20 cellular contexts compared by ENCODE assay signal in genomic region chr20:25082498-25082873, GRCh38. TPM values are rescaled to one million over a fixed set of nuclear protein-coding genes. Genes with fewer than 3 reads are reported as not detected.
DNase-seq lines count a peak whose midpoint lies in the region; ATAC-seq and TF ChIP-seq lines count a peak whose summit lies in the region.
"Had no signal": no experiment of that assay in that cellular context is flagged by ENCODE, and none has a peak within 500 bp of the region (broad histone marks: within the 10 kb centered on the region; RNA-seq: fewer than 3 reads in every experiment).

No MANE protein-coding gene starts in this region.

- H3K4me1 ChIP-seq in Karpas-422 (ENCODE audit: low read length) (peaks cover 10% of the 10 kb centered on the region), ascending aorta (peaks cover 6 to 16% of the 10 kb centered on the region in 2 donors)
- peaks cover 21% of the 10 kb centered on the region for H3K4me1 ChIP-seq in CD8-positive, alpha-beta memory T cell (ENCODE audit: insufficient read depth, low read length)

- DNase-seq in activated CD8-positive, alpha-beta memory T cell treated with anti-CD3 and anti-CD28 coated beads, Interleukin-2, amount 50 U/mL, for 48 hours, result peak; percentile 48
- DNase-seq in activated CD8-positive, alpha-beta memory T cell treated with anti-CD3 and anti-CD28 coated beads, Interleukin-2, amount 50 U/mL, for 4 hours, result no peak
- DNase-seq in ELF-1 (ENCODE audit: low read depth, low spot score) (peak; percentile 25), osteocyte (ENCODE audit: extremely low spot score, unreplicated experiment) (peak; percentile 62), Karpas-422 (no peak), ascending aorta (ENCODE audit: low spot score in 2 of 2) (no peak)
- DNase-seq in central memory CD8-positive, alpha-beta T cell (ENCODE audit: low spot score in 2 of 2), result no peak
- no peak for DNase-seq in CD8-positive, alpha-beta memory T cell
- DNase-seq: activated CD4-positive, alpha-beta T cell treated with anti-CD3 and anti-CD28 coated beads, Interleukin-2, amount 50 U/mL, for 4 hours; activated effector memory CD4-positive, alpha-beta T cell treated with Interleukin-2 at 50 U/mL for 16 hours; hypothalamus; NCI-H1436; NCI-H446; OCI-M1; stomach had no signal

- H3K4me1 Mint-ChIP-seq in central memory CD8-positive, alpha-beta T cell, result peaks cover 18% of the 10 kb centered on the region
- peaks cover 25% of the 10 kb centered on the region for H3K4me1 Mint-ChIP-seq in osteocyte (ENCODE audit: unreplicated experiment)
- peaks cover 18 to 45% (median 24%) of the 10 kb centered on the region in 3 donors for H3K4me1 Mint-ChIP-seq in CD8-positive, alpha-beta memory T cell

- H3K4me3 Mint-ChIP-seq in central memory CD8-positive, alpha-beta T cell, result peak overlapping the region; percentile 32
- peak overlapping the region; percentile 54 for H3K4me3 Mint-ChIP-seq in osteocyte (ENCODE audit: unreplicated experiment)
- peak overlapping the region in 2 of 7 donors; percentile 2 to 35 for H3K4me3 Mint-ChIP-seq in CD8-positive, alpha-beta memory T cell

- H2AFZ ChIP-seq in Karpas-422 (ENCODE audit: low read length), result no peak overlapping the region

- H3K9ac ChIP-seq in Karpas-422 (ENCODE audit: low read length), result no peak overlapping the region

- H3K27me3 ChIP-seq in Karpas-422 (ENCODE audit: low read length) (no peaks in the 10 kb centered on the region), ascending aorta (peaks cover 40% of the 10 kb centered on the region)
- H3K27me3 ChIP-seq in CD8-positive, alpha-beta memory T cell (ENCODE audit: insufficient read depth, low read length, poor library complexity, severe bottlenecking), result peaks cover 57% of the 10 kb centered on the region

- intact Hi-C loops in ascending aorta (cut with DNase I), result no loop called here

- H3K4me3 ChIP-seq in Karpas-422 (ENCODE audit: low read length) (no peak overlapping the region), ascending aorta (no peak overlapping the region)
- no peak overlapping the region for H3K4me3 ChIP-seq in CD8-positive, alpha-beta memory T cell (ENCODE audit: low read length)
- H3K4me3 ChIP-seq: SJSA1, vagina had no signal

- H3K27ac ChIP-seq in Karpas-422 (ENCODE audit: low read length) (no peak overlapping the region), ascending aorta (no peak overlapping the region)
- H3K27ac ChIP-seq in CD8-positive, alpha-beta memory T cell (ENCODE audit: low read depth, low read length), result no peak overlapping the region
- H3K27ac ChIP-seq: SJSA1, spleen, stomach, vagina had no signal

- H3K9me3 Mint-ChIP-seq in central memory CD8-positive, alpha-beta T cell, result no peaks in the 10 kb centered on the region
- no peaks in the 10 kb centered on the region for H3K9me3 Mint-ChIP-seq in osteocyte (ENCODE audit: unreplicated experiment)
- H3K9me3 Mint-ChIP-seq in CD8-positive, alpha-beta memory T cell, result peaks cover 0 to 1% (median 0%) of the 10 kb centered on the region in 5 donors

- H3K9me3 ChIP-seq in Karpas-422 (ENCODE audit: low read length) (no peaks in the 10 kb centered on the region), ascending aorta (no peaks in the 10 kb centered on the region)
- no peaks in the 10 kb centered on the region for H3K9me3 ChIP-seq in CD8-positive, alpha-beta memory T cell (ENCODE audit: low read length)
- H3K9me3 ChIP-seq: spleen, stomach, vagina had no signal

- H3K79me2 ChIP-seq in Karpas-422 (ENCODE audit: low read length), result no peaks in the 10 kb centered on the region

- H3K27me3 Mint-ChIP-seq in central memory CD8-positive, alpha-beta T cell, result peaks cover 88% of the 10 kb centered on the region
- peaks cover 87% of the 10 kb centered on the region for H3K27me3 Mint-ChIP-seq in osteocyte (ENCODE audit: unreplicated experiment)
- peaks cover 71 to 79% of the 10 kb centered on the region in 2 donors for H3K27me3 Mint-ChIP-seq in CD8-positive, alpha-beta memory T cell

- POLR2A ChIA-PET in CD8-positive, alpha-beta memory T cell (lab: Charles Lee), result no interaction called here

- TF ChIP-seq CTCF in osteocyte (IDR thresholded peaks at IDR 0.05), result no peak
- TF ChIP-seq CTCF in ascending aorta (IDR thresholded peaks at IDR 0.05), result no peak

- H3K27ac Mint-ChIP-seq in central memory CD8-positive, alpha-beta T cell (ENCODE audit: low read depth), result no peak overlapping the region
- no peak overlapping the region for H3K27ac Mint-ChIP-seq in osteocyte (ENCODE audit: unreplicated experiment)
- peak overlapping the region in 1 of 8 donors; percentile 39 for H3K27ac Mint-ChIP-seq in CD8-positive, alpha-beta memory T cell

- no peaks in the 10 kb centered on the region for H3K36me3 ChIP-seq in Karpas-422 (ENCODE audit: insufficient read depth, low read length)
- H3K36me3 ChIP-seq in CD8-positive, alpha-beta memory T cell (ENCODE audit: insufficient read depth, low read length), result no peaks in the 10 kb centered on the region
- no peaks in the 10 kb centered on the region for H3K36me3 ChIP-seq in ascending aorta
- H3K36me3 ChIP-seq: SJSA1, spleen, stomach, vagina had no signal

- H3K4me2 ChIP-seq in Karpas-422 (ENCODE audit: low read depth, low read length, poor library complexity, severe bottlenecking), result no peak overlapping the region

- CTCF ChIA-PET in CD8-positive, alpha-beta memory T cell (lab: Charles Lee), result no interaction called here

- ATAC-seq in central memory CD8-positive, alpha-beta T cell (replicated peaks; ENCODE audit: extremely low read depth, poor library complexity, severe bottlenecking), result no peak

- H3K36me3 Mint-ChIP-seq in central memory CD8-positive, alpha-beta T cell (ENCODE audit: insufficient read depth), result peaks cover 6% of the 10 kb centered on the region
- peaks cover 2% of the 10 kb centered on the region for H3K36me3 Mint-ChIP-seq in osteocyte (ENCODE audit: unreplicated experiment)
- no peaks in the 10 kb centered on the region for H3K36me3 Mint-ChIP-seq in CD8-positive, alpha-beta memory T cell

- H3K9me2 ChIP-seq in Karpas-422 (replicated peaks; ENCODE audit: insufficient read depth, low read length), result no peaks in the 10 kb centered on the region

- no peaks in the 10 kb centered on the region for H4K20me1 ChIP-seq in Karpas-422 (ENCODE audit: insufficient read depth, low read depth, low read length)

RNA-seq across cellular contexts. Expression of gene VSX1, which starts 0.5 kb away (rescaled TPM):
- not detected in 2 replicates for total RNA-seq in osteocyte
- not detected in 2 replicates for total RNA-seq in Karpas-422 (2014; rRNA removed; shearing (Covaris generic); ENCODE audit: low replicate concordance)
- total RNA-seq in CD8-positive, alpha-beta memory T cell, result not detected
- polyA plus RNA-seq in CD8-positive, alpha-beta memory T cell, result not detected
- total RNA-seq in ascending aorta, result not detected
- total RNA-seq: fibroblast of lung, H4, SJSA1, spleen, stomach, vagina had no signal
- polyA plus RNA-seq: fibroblast of lung, spleen had no signal

RNA-seq across cellular contexts. Expression of gene ACSS1, which starts 24.5 kb away (rescaled TPM):
- total RNA-seq in osteocyte (7.6 and 8.2 TPM in 2 replicates), ascending aorta (19.5 TPM)
- total RNA-seq in Karpas-422 (2014; rRNA removed; shearing (Covaris generic); ENCODE audit: low replicate concordance), result 2.3 and 8.5 TPM in 2 replicates
- total RNA-seq in CD8-positive, alpha-beta memory T cell, result 10 to 100 TPM; 24.5 to 24.8 TPM
- 59.6 TPM for polyA plus RNA-seq in CD8-positive, alpha-beta memory T cell

Comparison
In these comparisons a context has a peak if more than half of its experiments do, and no peak if none do; other contexts are left out.
1. DNase-seq: peak in activated CD8-positive, alpha-beta memory T cell treated with anti-CD3 and anti-CD28 coated beads, Interleukin-2, amount 50 U/mL, for 48 hours (single experiment), ELF-1 (single experiment) and osteocyte (single experiment); none in activated CD8-positive, alpha-beta memory T cell treated with anti-CD3 and anti-CD28 coated beads, Interleukin-2, amount 50 U/mL, for 4 hours (single experiment), central memory CD8-positive, alpha-beta T cell (0 of 2), Karpas-422 (single experiment), CD8-positive, alpha-beta memory T cell (0 of 5) and ascending aorta (0 of 2).